In genomic region chr6:4603291-4603690, GRCh38 we compare ENCODE assay signal across 12 cellular contexts.
DNase-seq lines count a peak whose midpoint lies in the region; ATAC-seq and TF ChIP-seq lines count a peak whose summit lies in the region.
"Had no signal": no experiment of that assay in that cellular context is flagged by ENCODE, and none has a peak within 500 bp of the region (broad histone marks: within the 10 kb centered on the region; RNA-seq: fewer than 3 reads in every experiment).

No MANE protein-coding gene starts in this region.

- DNase-seq in HS-27A (ENCODE audit: low read depth) (peak; percentile 79), UCSD-AML1 (lab: John Stamatoyannopoulos, UW; ENCODE audit: unreplicated experiment) (peak; percentile 69), heart right ventricle (peak; percentile 28 to 29), smooth muscle cell of the brain vasculature (ENCODE audit: low read depth, low spot score) (peak; percentile 39), DMS79 treated with DMSO at 0.1 percent for 48 hours (lab: John Stamatoyannopoulos, UW) (no peak), OCI-M2 (lab: John Stamatoyannopoulos, UW; ENCODE audit: unreplicated experiment) (no peak), GM19238 (ENCODE audit: insufficient read length, low spot score) (no peak)
- DNase-seq: activated CD4-positive, alpha-beta memory T cell treated with anti-CD3 and anti-CD28 coated beads, Interleukin-2, amount 10 ng/mL, durations not matched to agents 7 days and 5 days; DMS79 had no signal

- TF ChIP-seq CTCF in heart right ventricle (IDR thresholded peaks at IDR 0.05), result no peak

- H3K27me3 ChIP-seq in heart right ventricle, result no peaks in the 10 kb centered on the region

- H3K4me3 ChIP-seq in heart right ventricle, result no peak overlapping the region
- H3K4me3 ChIP-seq: prostate gland had no signal

- H3K36me3 ChIP-seq in heart right ventricle, result no peaks in the 10 kb centered on the region
- H3K36me3 ChIP-seq: prostate gland had no signal

- 75 to 83% methylated on average over 7 of the region's 7 CpGs for WGBS in heart right ventricle, 2 donors

- intact Hi-C loops in heart right ventricle (cut with DNase I), result loop anchor here in 1 of 10 donors (10.0 kb wide), 1 partner anchor 258 kb away; no protein-coding TSS in a partner anchor

- H3K4me1 ChIP-seq in heart right ventricle, result peaks cover 0 to 35% (median 10%) of the 10 kb centered on the region in 9 donors
- H3K4me1 ChIP-seq: prostate gland had no signal

- ATAC-seq in heart right ventricle (peak; percentile 24 to 82 (median 58)), HG02981 (IDR thresholded peaks at IDR 0.05; ENCODE audit: unreplicated experiment) (no peak)
- ATAC-seq: Panc1 had no signal

- no peaks in the 10 kb centered on the region for H3K9me3 ChIP-seq in heart right ventricle
- H3K9me3 ChIP-seq: prostate gland had no signal

- H3K27ac ChIP-seq in heart right ventricle, result no peak overlapping the region
- H3K27ac ChIP-seq: prostate gland had no signal

Comparison
In these comparisons a context has a peak if more than half of its experiments do, and no peak if none do; other contexts are left out.
1. DNase-seq: peak in HS-27A (single experiment), UCSD-AML1 (single experiment), heart right ventricle (2 of 2) and smooth muscle cell of the brain vasculature (single experiment); none in DMS79 treated with DMSO at 0.1 percent for 48 hours (single experiment), OCI-M2 (single experiment) and GM19238 (single experiment).